25 cellular contexts compared by ENCODE assay signal in the genomic region with DNA sequence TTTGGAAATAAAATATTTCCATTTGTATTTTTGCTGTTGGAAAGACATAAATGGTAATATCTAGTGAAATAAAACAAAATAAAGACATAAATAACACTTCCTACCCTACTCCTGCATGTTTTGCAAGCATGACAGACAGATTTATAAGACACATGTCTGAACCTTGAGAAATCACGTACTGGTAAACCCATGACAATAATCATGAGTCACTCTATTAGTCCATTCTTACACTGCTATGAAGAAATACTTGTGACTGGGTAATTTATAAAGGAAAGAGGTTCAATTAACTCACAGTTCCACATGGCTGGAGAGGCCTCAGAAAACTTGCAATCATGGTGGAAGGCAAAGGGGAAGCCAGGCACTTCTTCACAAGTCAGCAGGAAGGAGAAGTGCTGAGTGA.
"Had no signal": no experiment of that assay in that cellular context is flagged by ENCODE, and none has a peak within 500 bp of the region (broad histone marks: within the 10 kb centered on the region; RNA-seq: fewer than 3 reads in every experiment).

No MANE protein-coding gene starts in this region.

- DNase-seq: dorsolateral prefrontal cortex; effector CD4-positive, alpha-beta T cell; erythroblast; esophagus squamous epithelium; foreskin fibroblast; gastrocnemius medialis; head of caudate nucleus; kidney; left cardiac atrium; left lung; mesenchymal stem cell; mucosa of descending colon; naive B cell; pancreas; right lobe of liver; stimulated activated CD4-positive, alpha-beta T cell treated with anti-CD3 and anti-CD28 coated beads, Interleukin-12 subunit alpha, Interleukin-12 subunit beta, amount 100 ng/mL, for 4 hours; stimulated activated CD4-positive, alpha-beta T cell treated with anti-CD3 and anti-CD28 coated beads, Interleukin-1b, Interleukin-23, amount 100 ng/mL, for 48 hours; stimulated activated CD4-positive, alpha-beta T cell treated with anti-CD3 and anti-CD28 coated beads, Interleukin-4, amount 100 ng/mL, for 24 hours; stimulated activated naive CD4-positive, alpha-beta T cell treated with Interleukin-2 at 50 U/mL for 16 hours; stomach; thyroid gland; trophoblast cell had no signal

- H3K36me3 ChIP-seq: esophagus squamous epithelium, gastrocnemius medialis, left lung, neutrophil, pancreas, right lobe of liver, stomach, thyroid gland had no signal

- H3K4me3 ChIP-seq: dorsolateral prefrontal cortex, esophagus squamous epithelium, gastrocnemius medialis, left lung, mucosa of descending colon, pancreas, right lobe of liver, smooth muscle cell, stomach, thyroid gland had no signal

- H3K9me3 ChIP-seq: gastrocnemius medialis, neutrophil, pancreas, right lobe of liver, thyroid gland had no signal

- H3K27ac ChIP-seq: dorsolateral prefrontal cortex, esophagus squamous epithelium, gastrocnemius medialis, left lung, neutrophil, pancreas, right lobe of liver, stomach, thyroid gland had no signal

- H3K4me2 ChIP-seq: smooth muscle cell had no signal

- H3K4me1 ChIP-seq: esophagus squamous epithelium, gastrocnemius medialis, left lung, pancreas, stomach, thyroid gland had no signal

- FAIRE-seq: colon, kidney, pancreas had no signal

- H3K27me3 ChIP-seq: dorsolateral prefrontal cortex, esophagus squamous epithelium, gastrocnemius medialis, left lung, neutrophil, pancreas, right lobe of liver, stomach, thyroid gland had no signal
